16 cellular contexts compared by ENCODE assay signal in genomic region chr15:39538936-39539335, GRCh38. TPM values are rescaled to one million over a fixed set of nuclear protein-coding genes. Genes with fewer than 3 reads are reported as not detected.
A peak's percentile ranks its signal among the peaks of the same experiment; 100 is the strongest.
DNase-seq lines count a peak whose midpoint lies in the region; ATAC-seq and TF ChIP-seq lines count a peak whose summit lies in the region.
"Had no signal": no experiment of that assay in that cellular context is flagged by ENCODE, and none has a peak within 500 bp of the region (broad histone marks: within the 10 kb centered on the region; RNA-seq: fewer than 3 reads in every experiment).

No MANE protein-coding gene starts in this region.

- H3K27me3 ChIP-seq in right atrium auricular region, result no peaks in the 10 kb centered on the region
- H3K27me3 ChIP-seq in left ventricle myocardium inferior (ENCODE audit: low read depth), result no peaks in the 10 kb centered on the region
- no peaks in the 10 kb centered on the region for H3K27me3 ChIP-seq in esophagus muscularis mucosa
- H3K27me3 ChIP-seq: BLaER1 had no signal

- H3K9me3 Mint-ChIP-seq in CD14-positive monocyte, result peaks cover 2 to 13% (median 3%) of the 10 kb centered on the region in 7 donors

- TF ChIP-seq EP300 in esophagus muscularis mucosa (IDR thresholded peaks at IDR 0.05), result no peak

- TF ChIP-seq POLR2A in esophagus muscularis mucosa (IDR thresholded peaks at IDR 0.05; ENCODE audit: low read depth), result no peak

- H3K9me3 ChIP-seq in right atrium auricular region (no peaks in the 10 kb centered on the region), left ventricle myocardium inferior (replicated peaks) (no peaks in the 10 kb centered on the region), esophagus muscularis mucosa (no peaks in the 10 kb centered on the region)
- H3K9me3 ChIP-seq: BLaER1, HAP-1 had no signal

- peaks cover 0 to 3% (median 3%) of the 10 kb centered on the region in 3 donors for H3K27me3 Mint-ChIP-seq in CD14-positive monocyte (ENCODE audit: low read depth in 3 of 3)

- ATAC-seq in sciatic nerve (peak; percentile 49), GM21381 (IDR thresholded peaks at IDR 0.05; ENCODE audit: unreplicated experiment) (no peak), GM21360 (IDR thresholded peaks at IDR 0.05; ENCODE audit: unreplicated experiment) (no peak), HG03097 (IDR thresholded peaks at IDR 0.05; ENCODE audit: low FRiP score, unreplicated experiment) (no peak)
- ATAC-seq: GM12878 had no signal

- H3K36me3 ChIP-seq in right atrium auricular region (no peaks in the 10 kb centered on the region), left ventricle myocardium inferior (no peaks in the 10 kb centered on the region), esophagus muscularis mucosa (no peaks in the 10 kb centered on the region)
- H3K36me3 ChIP-seq: BLaER1, HAP-1 had no signal

- TF ChIP-seq CTCF in right atrium auricular region (IDR thresholded peaks at IDR 0.05) (no peak), left ventricle myocardium inferior (IDR thresholded peaks at IDR 0.05; ENCODE audit: borderline replicate concordance) (no peak), esophagus muscularis mucosa (IDR thresholded peaks at IDR 0.05) (no peak), CD14-positive monocyte (IDR thresholded peaks at IDR 0.05) (no peak)

- 94% methylated on average over 3 of the region's 3 CpGs for WGBS in esophagus muscularis mucosa

- H3K4me3 ChIP-seq in right atrium auricular region, result no peak overlapping the region
- no peak overlapping the region for H3K4me3 ChIP-seq in left ventricle myocardium inferior
- H3K4me3 ChIP-seq in esophagus muscularis mucosa, result no peak overlapping the region
- H3K4me3 ChIP-seq: BLaER1, GM12878, HAP-1 had no signal

- no peaks in the 10 kb centered on the region for H3K36me3 Mint-ChIP-seq in CD14-positive monocyte
- H3K36me3 Mint-ChIP-seq: CD4-positive, CD25-positive, alpha-beta regulatory T cell had no signal

- intact Hi-C loops in left ventricle myocardium inferior (cut with micrococcal nuclease) (no loop called here), esophagus muscularis mucosa (cut with DNase I) (no loop called here), sciatic nerve (cut with DNase I) (no loop called here), CD14-positive monocyte (cut with micrococcal nuclease) (no loop called here)

- H3K27ac ChIP-seq in right atrium auricular region (no peak overlapping the region), left ventricle myocardium inferior (replicated peaks) (no peak overlapping the region), esophagus muscularis mucosa (replicated peaks in 1 of 4) (peak overlapping the region in 2 of 4 donors; percentile 1 to 49)
- H3K27ac ChIP-seq: BLaER1 had no signal

- peak; percentile 40 for DNase-seq in right atrium auricular region (ENCODE audit: low spot score)
- DNase-seq in left ventricle myocardium inferior, result no peak
- DNase-seq in esophagus muscularis mucosa (ENCODE audit: extremely low spot score), result peak; percentile 19
- no peak for DNase-seq in sciatic nerve (ENCODE audit: low spot score)
- DNase-seq in CD14-positive monocyte (ENCODE audit: low spot score), result no peak
- DNase-seq: 8988T; AML-193; Calu3; CD4-positive, CD25-positive, alpha-beta regulatory T cell; DMS 273 treated with DMSO at 0.1 percent for 48 hours had no signal

- H3K4me3 Mint-ChIP-seq in CD14-positive monocyte, result no peak overlapping the region
- H3K4me3 Mint-ChIP-seq: CD4-positive, CD25-positive, alpha-beta regulatory T cell had no signal

- H3K4me1 ChIP-seq in right atrium auricular region, result peaks cover 0 to 10% of the 10 kb centered on the region in 2 donors
- peaks cover 12% of the 10 kb centered on the region for H3K4me1 ChIP-seq in left ventricle myocardium inferior
- peaks cover 7 to 16% (median 11%) of the 10 kb centered on the region in 4 donors for H3K4me1 ChIP-seq in esophagus muscularis mucosa
- H3K4me1 ChIP-seq: HAP-1 had no signal

- no peak overlapping the region for H3K27ac Mint-ChIP-seq in CD14-positive monocyte
- H3K27ac Mint-ChIP-seq: CD4-positive, CD25-positive, alpha-beta regulatory T cell had no signal

- peaks cover 5% of the 10 kb centered on the region for H3K4me1 Mint-ChIP-seq in CD14-positive monocyte
- H3K4me1 Mint-ChIP-seq: CD4-positive, CD25-positive, alpha-beta regulatory T cell had no signal

RNA-seq across cellular contexts. Expression of gene THBS1, which starts 41.9 kb away (rescaled TPM):
- 100 to 1,000 TPM in 1 of 2 donors, 10 to 100 TPM in 1; 67.8 to 205 TPM for total RNA-seq in right atrium auricular region
- total RNA-seq in left ventricle myocardium inferior, result 47.4 TPM
- total RNA-seq in esophagus muscularis mucosa, result 1,000 to 10,000 TPM in 1 of 4 donors, 100 to 1,000 TPM in 3; 188 to 4,072 (median 270) TPM
- 1,018 TPM for total RNA-seq in sciatic nerve
- polyA plus RNA-seq in CD14-positive monocyte, result 10 to 100 TPM in 1 of 2 donors, under 1 TPM in 1; 0.52 to 55.4 TPM

Comparison
In these comparisons a context has a peak if more than half of its experiments do, and no peak if none do; other contexts are left out.
1. DNase-seq: peak in right atrium auricular region (single experiment) and esophagus muscularis mucosa (single experiment); none in left ventricle myocardium inferior (single experiment), sciatic nerve (single experiment) and CD14-positive monocyte (single experiment).